In genomic region chr7:1599571-1600395, GRCh38 we compare ENCODE assay signal across 33 cellular contexts. TPM values are rescaled to one million over a fixed set of nuclear protein-coding genes. Genes with fewer than 3 reads are reported as not detected.
"Had no signal": no experiment of that assay in that cellular context is flagged by ENCODE, and none has a peak within 500 bp of the region (broad histone marks: within the 10 kb centered on the region; RNA-seq: fewer than 3 reads in every experiment).

No MANE protein-coding gene starts in this region.

- DNase-seq: activated CD4-positive, alpha-beta T cell treated with anti-CD3 and anti-CD28 coated beads, Interleukin-2, amount 10 ng/mL, durations not matched to agents 24 days and 14 days; activated CD4-positive, alpha-beta T cell treated with anti-CD3 and anti-CD28 coated beads, Interleukin-2, amount 50 U/mL, for 4 hours; activated CD8-positive, alpha-beta T cell treated with anti-CD3 and anti-CD28 coated beads for 36 hours; activated effector memory CD4-positive, alpha-beta T cell treated with anti-CD3 and anti-CD28 coated beads, Interleukin-2, amount 50 U/mL, for 16 hours; activated naive CD4-positive, alpha-beta T cell; activated naive CD4-positive, alpha-beta T cell treated with anti-CD3 and anti-CD28 coated beads, Interleukin-2, amount 50 U/mL, for 16 hours; activated naive CD8-positive, alpha-beta T cell treated with anti-CD3 and anti-CD28 coated beads for 36 hours; activated T-cell treated with anti-CD3 and anti-CD28 coated beads, Interleukin-2, amount 50 U/mL, for 1 hour; activated T-cell treated with anti-CD3 and anti-CD28 coated beads, Interleukin-2, amount 50 U/mL, for 72 hours; amniotic stem cell; aorta; brain microvascular endothelial cell; central memory CD4-positive, alpha-beta T cell; MM.1S; MV-4-11; NCI-H1092 treated with DMSO at 0.1 percent for 48 hours; NCI-H1417; NCI-H146; NCI-H187; NCI-H2029 treated with DMSO at 0.1 percent for 48 hours; NCI-H2107; NCI-H2171; NCI-H510A; NCI-H526; NCI-H748 treated with DMSO at 0.1 percent for 48 hours; NK-92 treated with Interleukin-12 subunit alpha and Interleukin-12 subunit beta, amount 100 ng/mL, for 24 hours; PC-3; Right ventricle myocardium superior had no signal

- H3K27ac ChIP-seq: brain microvascular endothelial cell, RWPE1 had no signal

- ATAC-seq: activated CD8-positive, alpha-beta T cell treated with anti-CD3 and anti-CD28 coated beads for 36 hours; activated T-cell treated with anti-CD3 and anti-CD28 coated beads, Interleukin-2, amount 50 U/mL, for 72 hours; activated T-helper 17 cell treated with anti-CD3 and anti-CD28 coated beads, Interleukin-2, amount 50 U/mL, for 72 hours; PC-3 had no signal

- H3K27me3 ChIP-seq: brain microvascular endothelial cell had no signal

- H3K36me3 ChIP-seq: brain microvascular endothelial cell had no signal

- FAIRE-seq: RCC 7860, TTC549 had no signal

RNA-seq across cellular contexts. Expression of gene TMEM184A, which starts 43.8 kb away (rescaled TPM):
- total RNA-seq: activated CD4-positive, alpha-beta T cell treated with anti-CD3 and anti-CD28 coated beads, Interleukin-2, amount 10 ng/mL, durations not matched to agents 24 days and 14 days; activated CD8-positive, alpha-beta memory T cell treated with anti-CD3 and anti-CD28 coated beads for 36 hours; activated CD8-positive, alpha-beta T cell treated with anti-CD3 and anti-CD28 coated beads for 36 hours; activated T-helper 17 cell treated with anti-CD3 and anti-CD28 coated beads, Interleukin-2, amount 50 U/mL, for 72 hours had no signal
